8 cellular contexts compared by ENCODE assay signal in the genomic region with DNA sequence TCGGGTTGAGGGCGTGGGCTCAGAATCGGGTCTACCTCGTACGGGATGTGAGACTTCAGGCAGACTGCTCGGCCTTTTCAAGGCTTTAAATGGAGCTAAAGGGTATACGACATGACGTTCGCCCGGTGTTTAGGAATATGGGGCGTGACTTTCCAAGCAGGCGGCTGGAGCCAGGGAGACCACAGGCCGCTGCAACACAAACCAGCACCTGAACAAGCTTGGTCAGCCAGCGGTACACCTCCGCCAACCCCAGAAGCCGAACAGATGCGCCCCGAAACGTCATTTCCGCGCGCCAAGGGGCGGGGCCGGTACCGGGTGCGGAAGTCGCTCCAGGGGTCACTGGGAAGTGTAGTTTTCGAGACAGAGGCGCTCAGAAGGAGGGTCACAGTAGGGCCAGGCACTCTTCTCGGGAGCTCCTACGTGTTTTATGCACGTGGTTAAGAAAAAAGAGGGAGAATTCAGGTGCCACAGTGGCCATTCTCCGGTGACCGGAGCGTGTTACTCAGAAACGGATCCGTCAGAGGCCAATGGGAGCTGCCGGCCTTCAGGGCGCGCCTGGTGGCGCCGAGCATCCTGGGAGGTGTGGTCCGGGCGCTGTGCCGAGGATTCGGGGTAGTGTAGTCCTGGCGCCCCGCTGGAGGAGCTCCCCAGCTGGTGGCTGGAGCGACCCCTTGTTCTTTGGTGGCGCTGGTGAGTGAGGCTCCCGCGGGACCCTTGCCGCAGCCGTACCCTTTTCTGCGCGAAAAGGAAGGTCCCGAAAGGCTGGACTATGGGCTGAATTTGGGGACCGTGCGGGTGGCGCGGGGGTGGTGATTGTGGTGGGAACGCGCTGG. TPM values are rescaled to one million over a fixed set of nuclear protein-coding genes. Genes with fewer than 3 reads are reported as not detected.
DNase-seq lines count a peak whose midpoint lies in the region; ATAC-seq, FAIRE-seq and TF ChIP-seq lines count a peak whose summit lies in the region.

A gene (plus strand): TSS at position 613 of the 833 bp plus-strand sequence. CDS start 17,160 bp downstream, outside the sequence.

- H3K4me3 ChIP-seq in astrocyte of the cerebellum (ENCODE audit: low read depth, low read length) (peak within 1 kb of the TSS; percentile 95), rectal smooth muscle tissue (ENCODE audit: low read length) (peak within 1 kb of the TSS; percentile 88), vagina (peak within 1 kb of the TSS; percentile 92 to 94)

- H3K4me1 ChIP-seq in rectal smooth muscle tissue (ENCODE audit: control insufficient read depth, insufficient read depth, low read length) (peaks cover 6% of the 10 kb centered on the region), vagina (peaks cover 22% of the 10 kb centered on the region)

- TF ChIP-seq CTCF in astrocyte of the cerebellum (IDR thresholded peaks at IDR 0.05; ENCODE audit: low read depth, low read length, missing control alignments) (no peak), vagina (IDR thresholded peaks at IDR 0.05) (no peak)

- peak within 1 kb of the TSS; percentile 98 for H3K4me3 Mint-ChIP-seq in T-helper 2 cell treated with Interferon-gamma antibody and Interleukin-4, amounts not matched to agents 5 μg/mL and 100 μg/mL, for 36 hours

- peak within 1 kb of the TSS; percentile 99 for H3K27ac Mint-ChIP-seq in T-helper 2 cell treated with Interferon-gamma antibody and Interleukin-4, amounts not matched to agents 5 μg/mL and 100 μg/mL, for 36 hours

- peaks cover 16% of the 10 kb centered on the region for H3K4me1 Mint-ChIP-seq in T-helper 2 cell treated with Interferon-gamma antibody and Interleukin-4, amounts not matched to agents 5 μg/mL and 100 μg/mL, for 36 hours (ENCODE audit: low read depth)

- in situ Hi-C loops in astrocyte of the cerebellum (cut with HindIII; ENCODE audit: low sequenced_read_pairs): no loop called here

- peak within 1 kb of the TSS; percentile 91 for H3K9ac ChIP-seq in rectal smooth muscle tissue (ENCODE audit: low read length)

- intact Hi-C loops in vagina (cut with DNase I): no loop called here

- H3K9me3 ChIP-seq in vagina: no peaks in the 10 kb centered on the region

- TF ChIP-seq POLR2A in vagina (IDR thresholded peaks at IDR 0.05): peak in 1 of 2 donors; percentile 63

- peaks cover 21% of the 10 kb centered on the region for H3K36me3 Mint-ChIP-seq in T-helper 2 cell treated with Interferon-gamma antibody and Interleukin-4, amounts not matched to agents 5 μg/mL and 100 μg/mL, for 36 hours (ENCODE audit: low read depth)

- peaks cover under 1% of the 10 kb centered on the region for H3K36me3 ChIP-seq in rectal smooth muscle tissue (ENCODE audit: control insufficient read depth, insufficient read depth, low read length)
- no peaks in the 10 kb centered on the region for H3K36me3 ChIP-seq in vagina

- H3K27me3 Mint-ChIP-seq in T-helper 2 cell treated with Interferon-gamma antibody and Interleukin-4, amounts not matched to agents 5 μg/mL and 100 μg/mL, for 36 hours (ENCODE audit: low read depth): peaks cover 12% of the 10 kb centered on the region

- peak; percentile 98 for FAIRE-seq in GM18507 (lab: Jason Lieb, UNC)

- H3K27me3 ChIP-seq in rectal smooth muscle tissue (ENCODE audit: control insufficient read depth, insufficient read depth, low read length) (no peaks in the 10 kb centered on the region), vagina (no peaks in the 10 kb centered on the region)

- peaks cover 21% of the 10 kb centered on the region for H3K9me3 Mint-ChIP-seq in T-helper 2 cell treated with Interferon-gamma antibody and Interleukin-4, amounts not matched to agents 5 μg/mL and 100 μg/mL, for 36 hours

- peak; percentile 94 for ATAC-seq in HG02973 (IDR thresholded peaks at IDR 0.05; ENCODE audit: unreplicated experiment)

- peak; percentile 88 for DNase-seq in GM18507 (ENCODE audit: extremely low spot score, insufficient read length, low read depth)
- DNase-seq in NCI-H1930 (lab: John Stamatoyannopoulos, UW): peak; percentile 91 to 96
- DNase-seq in T-helper 2 cell treated with Interferon-gamma antibody and Interleukin-4, amounts not matched to agents 5 μg/mL and 100 μg/mL, for 36 hours (ENCODE audit: low spot score): peak; percentile 97
- peak; percentile 81 for DNase-seq in astrocyte of the cerebellum (ENCODE audit: low read depth)
- peak; percentile 88 for DNase-seq in hepatic stellate cell (ENCODE audit: low spot score)
- peak in 1 of 2 donors; percentile 94 for DNase-seq in vagina (ENCODE audit: extremely low spot score in 2 of 2)

- H3K27ac ChIP-seq in rectal smooth muscle tissue (ENCODE audit: low read depth, low read length) (peak within 1 kb of the TSS; percentile 94), vagina (peak within 1 kb of the TSS; percentile 91)

RNA-seq across cellular contexts. Expression of the gene that starts here (rescaled TPM):
- total RNA-seq in vagina: 20.6 TPM
